12 cellular contexts compared by ENCODE assay signal in the genomic region with DNA sequence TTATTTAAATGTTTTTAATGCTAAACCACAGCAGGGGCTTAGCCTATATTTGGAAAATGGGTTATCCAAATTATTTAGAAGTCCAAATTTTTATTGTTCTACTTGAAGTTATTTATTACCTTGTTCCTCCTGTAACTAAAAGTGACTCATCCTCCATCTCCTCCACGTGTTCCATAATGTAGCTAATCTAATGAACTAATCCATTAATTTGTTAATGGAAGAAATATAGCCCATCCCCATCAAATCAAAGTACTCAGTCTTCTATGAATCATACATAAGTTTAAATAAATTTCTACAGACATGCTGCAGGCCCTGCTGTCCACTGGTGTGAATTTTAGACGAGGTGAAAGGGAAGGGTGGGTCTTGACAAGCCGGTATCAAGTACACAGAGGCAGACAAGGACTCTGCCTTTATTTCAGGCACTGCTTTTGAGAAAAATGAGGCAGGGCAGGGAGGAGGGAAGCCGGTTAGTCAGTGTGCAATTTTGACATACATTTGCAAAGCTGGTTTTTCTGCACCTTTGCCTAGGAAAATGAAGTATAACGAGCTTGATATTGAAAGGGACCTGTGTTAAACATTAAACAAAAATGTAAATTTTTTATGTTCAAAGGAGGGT. TPM values are rescaled to one million over a fixed set of nuclear protein-coding genes. Genes with fewer than 3 reads are reported as not detected.
DNase-seq lines count a peak whose midpoint lies in the region; ATAC-seq, FAIRE-seq and TF ChIP-seq lines count a peak whose summit lies in the region.
"Not testable (repeated sequence)": the region's sequence is repeated elsewhere in the genome, so short reads cannot be mapped to it uniquely, and the experiment has no call there.
"Had no signal": no experiment of that assay in that cellular context is flagged by ENCODE, and none has a peak within 500 bp of the region (broad histone marks: within the 10 kb centered on the region; RNA-seq: fewer than 3 reads in every experiment).

No MANE protein-coding gene starts in this region.

- peak overlapping the region; percentile 49 for H3K4me2 ChIP-seq in PC-9
- not testable (repeated sequence) for H3K4me2 ChIP-seq in K562 (ENCODE audit: insufficient read depth, low read length); hepatocyte

- H3K27ac ChIP-seq in 22Rv1 (peak overlapping the region; percentile 33), PC-9 (peak overlapping the region; percentile 77), epithelial cell of prostate (peak overlapping the region; percentile 89), hepatocyte (peak overlapping the region; percentile 14), suprapubic skin (peak overlapping the region; percentile 51)
- not testable (repeated sequence) for H3K27ac ChIP-seq in K562 (ENCODE audit: extremely low read depth, low read depth, low read length)

- not testable (repeated sequence) for H3K4me3 ChIP-seq in PC-9, K562, hepatocyte, suprapubic skin

- H3K9me3 Mint-ChIP-seq in nephron, result peaks cover 10% of the 10 kb centered on the region

- in situ Hi-C loops in K562 (cut with MboI), result not testable (repeated sequence)

- not testable (repeated sequence) for H3K27me3 ChIP-seq in PC-9 (ENCODE audit: insufficient read depth, low read depth); K562 (ENCODE audit: control insufficient read depth in 2 of 2, insufficient read depth in 2 of 2, low read length in 2 of 2); hepatocyte; suprapubic skin

- H3K36me3 ChIP-seq in PC-9 (ENCODE audit: low read depth); K562 (ENCODE audit: control insufficient read depth, insufficient read depth, low read length); hepatocyte (replicated peaks; ENCODE audit: insufficient read depth, low read depth); suprapubic skin: not testable (repeated sequence)

- not testable (repeated sequence) for TF ChIP-seq RAD21 in K562 (CRISPR knock-in tag; conservative IDR thresholded peaks at IDR 0.05 in 1 of 2, IDR thresholded peaks at IDR 0.05 in 1 of 2)

- TF ChIP-seq CTCF in 22Rv1 (IDR thresholded peaks at IDR 0.05); PC-9 (conservative IDR thresholded peaks at IDR 0.05); K562 (IDR thresholded peaks at IDR 0.05 in 2 of 3, conservative IDR thresholded peaks at IDR 0.05 in 1 of 3; ENCODE audit: insufficient read depth in 2 of 3, low read depth in 1 of 3, low read length in 3 of 3); hepatocyte (IDR thresholded peaks at IDR 0.05; ENCODE audit: poor library complexity); nephron (IDR thresholded peaks at IDR 0.05; ENCODE audit: unreplicated experiment in 3 of 3); suprapubic skin (IDR thresholded peaks at IDR 0.05): not testable (repeated sequence)

- intact Hi-C loops in PC-9 (cut with micrococcal nuclease; ENCODE audit: unreplicated experiment); K562 (cut with micrococcal nuclease): not testable (repeated sequence)

- not testable (repeated sequence) for H3K9me1 ChIP-seq in K562 (ENCODE audit: control insufficient read depth, insufficient read depth, low read length)

- TF ChIP-seq EP300 in K562 (IDR thresholded peaks at IDR 0.05; ENCODE audit: low read length); suprapubic skin (IDR thresholded peaks at IDR 0.05): not testable (repeated sequence)

- 6% methylated on average over 5 of the region's 5 CpGs for WGBS in K562 (ENCODE audit: insufficient coverage, low coverage, missing lambda C conversion rate)
- WGBS in hepatocyte (ENCODE audit: low lambda C conversion rate, missing lambda C conversion rate), result 47% methylated on average over 5 of the region's 5 CpGs
- 39% methylated on average over 5 of the region's 5 CpGs for WGBS in suprapubic skin

- peaks cover 12% of the 10 kb centered on the region for H3K4me1 Mint-ChIP-seq in nephron

- H3K4me3 Mint-ChIP-seq in nephron, result not testable (repeated sequence)

- H3F3A ChIP-seq in PC-9 (ENCODE audit: insufficient read depth, low read depth), result peaks cover 20% of the 10 kb centered on the region

- CTCF ChIA-PET in PC-9 (lab: Charles Lee); K562 (lab: Yijun Ruan, JAX; ENCODE audit: low intra/inter-chr PET ratio): not testable (repeated sequence)

- H3K4me1 ChIP-seq in PC-9 (replicated peaks; ENCODE audit: insufficient read depth), result peaks cover 59% of the 10 kb centered on the region
- not testable (repeated sequence) for H3K4me1 ChIP-seq in K562 (replicated peaks in 1 of 2; ENCODE audit: control insufficient read depth in 2 of 2, insufficient read depth in 2 of 2, low read length in 2 of 2); hepatocyte (ENCODE audit: insufficient read depth)
- peaks cover 21% of the 10 kb centered on the region for H3K4me1 ChIP-seq in suprapubic skin

- H3K9ac ChIP-seq in K562 (ENCODE audit: insufficient read depth in 1 of 2, low read depth in 2 of 2, low read length in 2 of 2), result not testable (repeated sequence)

- not testable (repeated sequence) for H3K27me3 Mint-ChIP-seq in nephron (ENCODE audit: low read depth)

- not testable (repeated sequence) for H4K20me1 ChIP-seq in PC-9 (ENCODE audit: insufficient read depth); K562 (replicated peaks; ENCODE audit: control insufficient read depth, insufficient read depth, low read length); hepatocyte (ENCODE audit: insufficient read depth, poor library complexity, severe bottlenecking)

- BruUV-seq in PC-9 (replicated peaks; lab: Mats Ljungman, UMichigan), result not testable (repeated sequence)
- TSS peak; percentile 5 for BruUV-seq in K562 (replicated peaks; lab: Mats Ljungman, UMichigan)

- not testable (repeated sequence) for H3K9me3 ChIP-seq in PC-9 (ENCODE audit: insufficient read depth, low read depth); K562 (replicated peaks; ENCODE audit: control insufficient read depth, insufficient read depth, low read depth, low read length); hepatocyte (ENCODE audit: low read depth); suprapubic skin

- not testable (repeated sequence) for H3K36me3 Mint-ChIP-seq in nephron (ENCODE audit: low read depth)

- POLR2A ChIA-PET in PC-9 (lab: Charles Lee; ENCODE audit: unreplicated experiment); K562 (lab: Yijun Ruan, JAX): not testable (repeated sequence)

- H3K79me2 ChIP-seq in PC-9 (ENCODE audit: low read depth); K562 (ENCODE audit: control insufficient read depth, insufficient read depth, low read length); hepatocyte: not testable (repeated sequence)

- not testable (repeated sequence) for H3K9me2 ChIP-seq in PC-9 (ENCODE audit: insufficient read depth); hepatocyte (replicated peaks; ENCODE audit: insufficient read depth)

- peak overlapping the region in 2 of 3 experiments; percentile 3 to 16 for H3K27ac Mint-ChIP-seq in nephron

- not testable (repeated sequence) for ATAC-seq in K562

- TF ChIP-seq POLR2A in K562 (conservative IDR thresholded peaks at IDR 0.05); suprapubic skin (IDR thresholded peaks at IDR 0.05): not testable (repeated sequence)

- peak; percentile 83 for DNase-seq in HT-29 (ENCODE audit: low spot score)
- peak in 1 of 2 experiments; percentile 78 for DNase-seq in PC-9
- DNase-seq in K562 (ENCODE audit: extremely low read depth in 1 of 4, low spot score in 3 of 4); epithelial cell of prostate (ENCODE audit: low read depth, low spot score); hepatocyte (ENCODE audit: low spot score); suprapubic skin (ENCODE audit: low spot score in 2 of 2): not testable (repeated sequence)

- H2AFZ ChIP-seq in PC-9; K562 (ENCODE audit: low read depth, low read length); hepatocyte: not testable (repeated sequence)

- FAIRE-seq in K562 (lab: Jason Lieb, UNC), result not testable (repeated sequence)

RNA-seq across cellular contexts. Expression of a gene that starts 21.2 kb away (rescaled TPM):
- 106 and 123 TPM in 2 replicates for total RNA-seq in HT-29 (2014; rRNA removed; shearing (Covaris generic))
- total RNA-seq in PC-9 (2021), result 1.0 and 1.6 TPM in 2 replicates
- total RNA-seq in K562 (2011; cell fraction: chromatin; rRNA removed; ENCODE audit: low replicate concordance), result not detected in 2 replicates
- total RNA-seq in K562 (2011; cell fraction: nucleolus; rRNA removed), result not detected in 2 replicates
- not detected in 2 replicates for total RNA-seq in K562 (2011; cell fraction: nucleoplasm; rRNA removed)
- total RNA-seq in K562 (2014; rRNA removed), result not detected in 2 replicates
- not detected in 2 replicates for total RNA-seq in K562 (2014; rRNA removed; fragmentation: Illumina TruSeq; extraction: Trizol)
- not detected in 2 replicates for total RNA-seq in K562 (2015; rRNA removed; fragmentation: Illumina TruSeq; extraction: Trizol)
- 0.42 and 1.3 TPM in 2 replicates for total RNA-seq in K562 (2021)
- not detected in 2 replicates for polyA plus RNA-seq in K562 (2011; rRNA removed)
- polyA plus RNA-seq in K562 (2011; cell fraction: cytosol; rRNA removed), result not detected in 2 replicates
- polyA plus RNA-seq in K562 (2011; cell fraction: nucleus; rRNA removed), result not detected in 2 replicates
- polyA plus RNA-seq in K562 (2012), result 0.25 and 0.89 TPM in 2 replicates
- polyA plus RNA-seq in K562 (2014; fragmentation: Illumina TruSeq; extraction: Trizol), result 0.18 TPM in 1 of 2 replicates, not detected in the other
- polyA plus RNA-seq in K562 (2014; fragmentation: Nextera tagmentation; extraction: Ambion mirVana), result under 1 TPM in 1 of 2 experiments, not detected in 1; 0.35 TPM
- polyA plus RNA-seq in K562 (2014; rRNA removed), result not detected in 2 replicates
- polyA minus RNA-seq in K562 (2011; rRNA and poly(A)+ RNA removed), result not detected in 2 replicates
- not detected in 2 replicates for polyA minus RNA-seq in K562 (2011; cell fraction: cytosol; rRNA and poly(A)+ RNA removed)
- not detected in 2 replicates for polyA minus RNA-seq in K562 (2011; cell fraction: nucleus; rRNA and poly(A)+ RNA removed)
- total RNA-seq in hepatocyte, result 3.5 TPM in 1 of 2 replicates, not detected in the other
- 1.5 and 1.6 TPM in 2 replicates for polyA plus RNA-seq in hepatocyte
- 10 to 100 TPM; 14.1 to 53.7 (median 25.1) TPM for total RNA-seq in suprapubic skin
- total RNA-seq: CD4-positive, alpha-beta T cell; G401; H4 had no signal
- polyA plus RNA-seq: GM12878 had no signal

RNA-seq across cellular contexts. Expression of a gene that starts 42.8 kb away (rescaled TPM):
- 13.5 and 14.1 TPM in 2 replicates for total RNA-seq in HT-29 (2014; rRNA removed; shearing (Covaris generic))
- total RNA-seq in PC-9 (2021) (37.5 and 38.9 TPM in 2 replicates), K562 (2014; rRNA removed) (8.2 and 9.7 TPM in 2 replicates), K562 (2014; rRNA removed; fragmentation: Illumina TruSeq; extraction: Trizol) (12.8 and 13.8 TPM in 2 replicates), K562 (2015; rRNA removed; fragmentation: Illumina TruSeq; extraction: Trizol) (11.1 and 11.3 TPM in 2 replicates), K562 (2021) (20.5 and 22.5 TPM in 2 replicates), hepatocyte (41.2 and 41.4 TPM in 2 replicates), suprapubic skin (10 to 100 TPM; 29.2 to 36.4 (median 33.5) TPM)
- 9.6 and 14.3 TPM in 2 replicates for total RNA-seq in K562 (2011; cell fraction: chromatin; rRNA removed; ENCODE audit: low replicate concordance)
- total RNA-seq in K562 (2011; cell fraction: nucleolus; rRNA removed), result 7.1 and 7.2 TPM in 2 replicates
- 12.5 and 19.9 TPM in 2 replicates for total RNA-seq in K562 (2011; cell fraction: nucleoplasm; rRNA removed)
- polyA plus RNA-seq in K562 (2011; rRNA removed) (10.2 and 12.0 TPM in 2 replicates), K562 (2014; fragmentation: Illumina TruSeq; extraction: Trizol) (22.3 and 26.2 TPM in 2 replicates), K562 (2014; fragmentation: Nextera tagmentation; extraction: Ambion mirVana) (1 to 10 TPM; 7.8 to 8.4 TPM), K562 (2014; rRNA removed) (11.3 and 11.8 TPM in 2 replicates), hepatocyte (36.3 and 39.8 TPM in 2 replicates)
- polyA plus RNA-seq in K562 (2011; cell fraction: cytosol; rRNA removed), result 6.8 and 10.1 TPM in 2 replicates
- polyA plus RNA-seq in K562 (2011; cell fraction: nucleus; rRNA removed), result 5.5 and 8.1 TPM in 2 replicates
- polyA plus RNA-seq in K562 (2012), result 21.8 and 25.8 TPM in 2 replicates
- polyA minus RNA-seq in K562 (2011; rRNA and poly(A)+ RNA removed), result 20.5 and 24.5 TPM in 2 replicates
- 11.1 and 12.7 TPM in 2 replicates for polyA minus RNA-seq in K562 (2011; cell fraction: cytosol; rRNA and poly(A)+ RNA removed)
- polyA minus RNA-seq in K562 (2011; cell fraction: nucleus; rRNA and poly(A)+ RNA removed), result 4.0 and 7.6 TPM in 2 replicates
